Comparison of ENCODE assay signal across 10 cellular contexts in genomic region chr5:177943805-177944736, GRCh38. TPM values are rescaled to one million over a fixed set of nuclear protein-coding genes. Genes with fewer than 3 reads are reported as not detected.
A peak's percentile ranks its signal among the peaks of the same experiment; 100 is the strongest.
DNase-seq lines count a peak whose midpoint lies in the region; ATAC-seq and TF ChIP-seq lines count a peak whose summit lies in the region.
"Not testable (repeated sequence)": the region's sequence is repeated elsewhere in the genome, so short reads cannot be mapped to it uniquely, and the experiment has no call there.
"Had no signal": no experiment of that assay in that cellular context is flagged by ENCODE, and none has a peak within 500 bp of the region (broad histone marks: within the 10 kb centered on the region; RNA-seq: fewer than 3 reads in every experiment).

No MANE protein-coding gene starts in this region.

- H4K91ac ChIP-seq in trophoblast cell (ENCODE audit: low read depth, low read length) = not testable (repeated sequence)

- not testable (repeated sequence) for H3K27ac ChIP-seq in body of pancreas; heart right ventricle; trophoblast cell (ENCODE audit: low read depth, low read length); thoracic aorta

- ATAC-seq in GM21786 (IDR thresholded peaks at IDR 0.05; ENCODE audit: unreplicated experiment) = peak; percentile 50
- ATAC-seq in body of pancreas = peak; percentile 10
- ATAC-seq in heart right ventricle = peak in 4 of 8 donors; percentile 18 to 49 (median 28)
- ATAC-seq in thoracic aorta (ENCODE audit: insufficient number of reproducible peaks, low FRiP score, low read depth) = not testable (repeated sequence)

- not testable (repeated sequence) for H2AK5ac ChIP-seq in trophoblast cell (ENCODE audit: low read length)

- peak overlapping the region; percentile 48 for H3K4me2 ChIP-seq in trophoblast cell (ENCODE audit: low read length)

- H3K9me3 ChIP-seq in body of pancreas; heart right ventricle; trophoblast cell (ENCODE audit: insufficient read depth, low read depth, low read length); thoracic aorta: not testable (repeated sequence)

- H4K12ac ChIP-seq in trophoblast cell (ENCODE audit: low read depth, low read length) = not testable (repeated sequence)

- peaks cover 18% of the 10 kb centered on the region for H3K4me1 ChIP-seq in body of pancreas
- H3K4me1 ChIP-seq in heart right ventricle; trophoblast cell (ENCODE audit: control insufficient read depth in 1 of 2, insufficient read depth in 2 of 2, low read length in 2 of 2); thoracic aorta (ENCODE audit: control insufficient read depth in 1 of 2, low read depth in 2 of 2): not testable (repeated sequence)

- H3K36me3 ChIP-seq in body of pancreas (replicated peaks in 1 of 2; ENCODE audit: insufficient read depth in 1 of 2, low read depth in 2 of 2); heart right ventricle; trophoblast cell (ENCODE audit: control insufficient read depth in 1 of 2, insufficient read depth in 2 of 2, low read length in 2 of 2); thoracic aorta: not testable (repeated sequence)

- not testable (repeated sequence) for H3K18ac ChIP-seq in trophoblast cell (ENCODE audit: low read length)

- H4K8ac ChIP-seq in trophoblast cell (ENCODE audit: low read depth, low read length) = not testable (repeated sequence)

- H3K79me1 ChIP-seq in trophoblast cell (ENCODE audit: low read length) = not testable (repeated sequence)

- not testable (repeated sequence) for H2AFZ ChIP-seq in trophoblast cell (ENCODE audit: insufficient read depth, low read length, poor library complexity)

- not testable (repeated sequence) for TF ChIP-seq POLR2A in body of pancreas (IDR thresholded peaks at IDR 0.05)

- H3K27me3 ChIP-seq in body of pancreas; heart right ventricle; trophoblast cell (ENCODE audit: insufficient read depth, low read length); thoracic aorta (replicated peaks; ENCODE audit: insufficient read depth): not testable (repeated sequence)

- not testable (repeated sequence) for H2BK5ac ChIP-seq in trophoblast cell (ENCODE audit: low read depth, low read length, poor library complexity)

- not testable (repeated sequence) for H3K23ac ChIP-seq in trophoblast cell (ENCODE audit: low read length)

- intact Hi-C loops in body of pancreas (cut with DNase I); heart right ventricle (cut with DNase I): not testable (repeated sequence)

- H3K9ac ChIP-seq in trophoblast cell (ENCODE audit: low read length) = not testable (repeated sequence)

- H2BK120ac ChIP-seq in trophoblast cell (ENCODE audit: insufficient read depth, low read length, poor library complexity) = not testable (repeated sequence)

- 0 to 1% methylated on average over 14 to 17 of the region's 66 CpGs for WGBS in body of pancreas, 2 donors
- 8 to 11% methylated on average over 30 to 38 of the region's 66 CpGs for WGBS in heart right ventricle, 2 donors
- WGBS in trophoblast cell (ENCODE audit: extremely low coverage, insufficient coverage, insufficient read length) = no CpG with 5 or more reads among the region's 66 CpGs

- DNase-seq in EL = peak; percentile 42
- peak; percentile 0 for DNase-seq in NCI-H2227 (lab: John Stamatoyannopoulos, UW; ENCODE audit: unreplicated experiment)
- DNase-seq in activated CD4-positive, alpha-beta T cell treated with anti-CD3 and anti-CD28 coated beads, Interleukin-2, amount 50 U/mL, for 48 hours = peak; percentile 45 to 56
- DNase-seq in body of pancreas; heart right ventricle; trophoblast cell; thoracic aorta (ENCODE audit: low spot score): not testable (repeated sequence)

- H3K4me3 ChIP-seq in body of pancreas; trophoblast cell (ENCODE audit: low read depth, low read length): not testable (repeated sequence)
- H3K4me3 ChIP-seq in heart right ventricle = peak overlapping the region in 9 of 10 donors; percentile 17 to 55 (median 43)
- peak overlapping the region; percentile 48 for H3K4me3 ChIP-seq in thoracic aorta

- H3K4ac ChIP-seq in trophoblast cell (ENCODE audit: low read depth, low read length) = not testable (repeated sequence)

- not testable (repeated sequence) for TF ChIP-seq CTCF in body of pancreas (IDR thresholded peaks at IDR 0.05); heart right ventricle (IDR thresholded peaks at IDR 0.05); thoracic aorta (IDR thresholded peaks at IDR 0.05)

- H2BK12ac ChIP-seq in trophoblast cell (ENCODE audit: low read length) = not testable (repeated sequence)

- H3K14ac ChIP-seq in trophoblast cell (ENCODE audit: low read length) = not testable (repeated sequence)

- H3K79me2 ChIP-seq in trophoblast cell (ENCODE audit: control insufficient read depth, insufficient read depth, low read length, poor library complexity) = not testable (repeated sequence)

RNA-seq across cellular contexts. Expression of gene PROP1, which starts 52.0 kb away (rescaled TPM):
- total RNA-seq in body of pancreas = not detected
- not detected for total RNA-seq in heart right ventricle
- not detected for polyA plus RNA-seq in heart right ventricle
- not detected in 2 replicates for polyA plus RNA-seq in trophoblast cell (2013)
- not detected for total RNA-seq in thoracic aorta
- total RNA-seq: H9, sciatic nerve had no signal
